In genomic region chr13:107138987-107139386, GRCh38 we compare ENCODE assay signal across 11 cellular contexts.
"Had no signal": no experiment of that assay in that cellular context is flagged by ENCODE, and none has a peak within 500 bp of the region (broad histone marks: within the 10 kb centered on the region; RNA-seq: fewer than 3 reads in every experiment).

No MANE protein-coding gene starts in this region.

- DNase-seq: mammary epithelial cell; naive B cell; ovary; stimulated activated CD4-positive, alpha-beta T cell treated with anti-CD3 and anti-CD28 coated beads, Interleukin-12 subunit alpha, Interleukin-12 subunit beta, amount 100 ng/mL, for 4 hours; stimulated activated CD4-positive, alpha-beta T cell treated with anti-CD3 and anti-CD28 coated beads, Interleukin-2, amount 100 ng/mL, for 24 hours; T-cell; T1000 had no signal

- H3K4me3 ChIP-seq: ascending aorta, ovary had no signal

- ATAC-seq: activated CD4-positive, CD25-positive, alpha-beta regulatory T cell treated with anti-CD3 and anti-CD28 coated beads, Interleukin-2, amount 50 U/mL, for 24 hours; stimulated activated effector memory CD8-positive, alpha-beta T cell treated with anti-CD3 and anti-CD28 coated beads, Interleukin-12 subunit alpha, Interleukin-12 subunit beta, amount 100 ng/mL, for 72 hours; T-cell had no signal

- H3K36me3 ChIP-seq: ascending aorta, ovary had no signal

- H3K4me1 Mint-ChIP-seq: naive B cell; stimulated activated effector memory CD8-positive, alpha-beta T cell treated with anti-CD3 and anti-CD28 coated beads, Interleukin-12 subunit alpha, Interleukin-12 subunit beta, amount 100 ng/mL, for 72 hours; T-cell had no signal

- H3K27me3 ChIP-seq: ascending aorta, ovary had no signal

- H3K9me3 ChIP-seq: ascending aorta, ovary had no signal

- H3K36me3 Mint-ChIP-seq: naive B cell; stimulated activated effector memory CD8-positive, alpha-beta T cell treated with anti-CD3 and anti-CD28 coated beads, Interleukin-12 subunit alpha, Interleukin-12 subunit beta, amount 100 ng/mL, for 72 hours; T-cell had no signal

- H3K27me3 Mint-ChIP-seq: T-cell had no signal

- H3K4me3 Mint-ChIP-seq: activated T-helper 1 cell treated with anti-CD3 and anti-CD28 coated beads, Interleukin-12 subunit alpha, Interleukin-12 subunit beta, Interleukin-2, Interleukin-4 antibody, amounts not matched to agents 30 ng/mL and 10 ng/mL and 1 ng/mL, durations not matched to agents 14 hours and 24 hours and 36 hours; naive B cell; stimulated activated effector memory CD8-positive, alpha-beta T cell treated with anti-CD3 and anti-CD28 coated beads, Interleukin-12 subunit alpha, Interleukin-12 subunit beta, amount 100 ng/mL, for 72 hours; T-cell had no signal

- H3K27ac Mint-ChIP-seq: activated T-helper 1 cell treated with anti-CD3 and anti-CD28 coated beads, Interleukin-12 subunit alpha, Interleukin-12 subunit beta, Interleukin-2, Interleukin-4 antibody, amounts not matched to agents 30 ng/mL and 10 ng/mL and 1 ng/mL, durations not matched to agents 14 hours and 24 hours and 36 hours; naive B cell; stimulated activated effector memory CD8-positive, alpha-beta T cell treated with anti-CD3 and anti-CD28 coated beads, Interleukin-12 subunit alpha, Interleukin-12 subunit beta, amount 100 ng/mL, for 72 hours; T-cell had no signal

- H3K27ac ChIP-seq: ascending aorta, ovary had no signal
